ENCODE assay signal across 21 cellular contexts in the genomic region with DNA sequence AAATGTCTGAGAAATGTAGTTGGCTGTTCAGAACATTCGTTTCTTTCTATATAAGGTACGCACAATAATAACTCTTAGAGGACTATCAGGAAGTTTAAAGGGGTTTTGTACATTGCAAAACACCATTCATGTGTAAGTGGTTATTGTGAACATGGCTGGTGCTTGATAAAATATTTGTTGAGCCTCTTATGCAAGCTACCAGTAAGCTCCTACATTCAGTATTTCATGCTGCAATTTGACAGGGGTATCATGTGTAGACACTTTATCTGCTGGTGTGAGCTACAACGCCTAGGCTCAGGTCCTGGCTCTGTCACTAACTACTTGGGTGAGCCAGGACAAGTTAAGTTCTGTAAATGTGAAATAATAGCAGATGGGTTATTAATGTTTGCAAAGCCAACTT.
"Had no signal": no experiment of that assay in that cellular context is flagged by ENCODE, and none has a peak within 500 bp of the region (broad histone marks: within the 10 kb centered on the region; RNA-seq: fewer than 3 reads in every experiment).

No MANE protein-coding gene starts in this region.

- H3K9me3 ChIP-seq: esophagus muscularis mucosa, spleen, thyroid gland, uterus had no signal

- DNase-seq: activated CD4-positive, alpha-beta memory T cell treated with anti-CD3 and anti-CD28 coated beads, Interleukin-2, amount 10 ng/mL, durations not matched to agents 7 days and 5 days; activated CD4-positive, alpha-beta T cell treated with anti-CD3 and anti-CD28 coated beads for 48 hours; activated CD4-positive, CD25-positive, alpha-beta regulatory T cell; activated CD8-positive, alpha-beta memory T cell treated with anti-CD3 and anti-CD28 coated beads, Interleukin-2, amount 10 ng/mL, durations not matched to agents 7 days and 5 days; activated naive CD4-positive, alpha-beta T cell; activated naive CD8-positive, alpha-beta T cell treated with anti-CD3 and anti-CD28 coated beads for 36 hours; amygdala; effector CD8-positive, alpha-beta T cell; nephron progenitor cell; nucleus accumbens; posterior cingulate gyrus; retina; spleen; stimulated activated CD4-positive, alpha-beta T cell treated with anti-CD3 and anti-CD28 coated beads, Interleukin-4, amount 100 ng/mL, for 4 hours; stimulated activated naive CD4-positive, alpha-beta T cell; thyroid gland; uterus had no signal

- H3K4me3 ChIP-seq: cardiac muscle cell, esophagus muscularis mucosa, spleen, thyroid gland, uterus had no signal

- H3K27ac ChIP-seq: cardiac muscle cell, thyroid gland had no signal

- H3K4me3 Mint-ChIP-seq: activated CD4-positive, alpha-beta memory T cell treated with anti-CD3 and anti-CD28 coated beads, Interleukin-2, amount 10 ng/mL, durations not matched to agents 7 days and 5 days; activated CD8-positive, alpha-beta memory T cell treated with anti-CD3 and anti-CD28 coated beads, Interleukin-2, amount 10 ng/mL, durations not matched to agents 7 days and 5 days; activated naive CD8-positive, alpha-beta T cell treated with anti-CD3 and anti-CD28 coated beads for 36 hours; dendritic cell treated with granulocyte-macrophage colony-stimulating factor and Interleukin-4, amounts not matched to agents 40 ng/mL and 50 ng/mL, for 4 days; nephron progenitor cell had no signal

- H3K9me3 Mint-ChIP-seq: activated CD4-positive, alpha-beta memory T cell treated with anti-CD3 and anti-CD28 coated beads, Interleukin-2, amount 10 ng/mL, durations not matched to agents 7 days and 5 days; activated naive CD8-positive, alpha-beta T cell treated with anti-CD3 and anti-CD28 coated beads for 36 hours; activated T-helper 17 cell treated with anti-CD3 and anti-CD28 coated beads, Interleukin-2, amount 50 U/mL, for 72 hours; dendritic cell treated with granulocyte-macrophage colony-stimulating factor and Interleukin-4, amounts not matched to agents 40 ng/mL and 50 ng/mL, for 4 days; nephron progenitor cell had no signal

- H3K4me1 ChIP-seq: thyroid gland, uterus had no signal

- H3K36me3 Mint-ChIP-seq: activated naive CD8-positive, alpha-beta T cell treated with anti-CD3 and anti-CD28 coated beads for 36 hours had no signal

- ATAC-seq: activated CD8-positive, alpha-beta memory T cell treated with anti-CD3 and anti-CD28 coated beads, Interleukin-2, amount 10 ng/mL, durations not matched to agents 7 days and 5 days had no signal

- H3K36me3 ChIP-seq: cardiac muscle cell, esophagus muscularis mucosa, spleen, thyroid gland, uterus had no signal

- H3K27me3 Mint-ChIP-seq: activated CD4-positive, alpha-beta memory T cell treated with anti-CD3 and anti-CD28 coated beads, Interleukin-2, amount 10 ng/mL, durations not matched to agents 7 days and 5 days; activated CD8-positive, alpha-beta memory T cell treated with anti-CD3 and anti-CD28 coated beads, Interleukin-2, amount 10 ng/mL, durations not matched to agents 7 days and 5 days; activated naive CD8-positive, alpha-beta T cell treated with anti-CD3 and anti-CD28 coated beads for 36 hours; activated T-helper 17 cell treated with anti-CD3 and anti-CD28 coated beads, Interleukin-2, amount 50 U/mL, for 72 hours; dendritic cell treated with granulocyte-macrophage colony-stimulating factor and Interleukin-4, amounts not matched to agents 40 ng/mL and 50 ng/mL, for 4 days had no signal

- H3K27me3 ChIP-seq: cardiac muscle cell, esophagus muscularis mucosa, spleen, thyroid gland, uterus had no signal

- H3K27ac Mint-ChIP-seq: activated CD4-positive, alpha-beta memory T cell treated with anti-CD3 and anti-CD28 coated beads, Interleukin-2, amount 10 ng/mL, durations not matched to agents 7 days and 5 days; activated CD8-positive, alpha-beta memory T cell treated with anti-CD3 and anti-CD28 coated beads, Interleukin-2, amount 10 ng/mL, durations not matched to agents 7 days and 5 days; activated naive CD8-positive, alpha-beta T cell treated with anti-CD3 and anti-CD28 coated beads for 36 hours; dendritic cell treated with granulocyte-macrophage colony-stimulating factor and Interleukin-4, amounts not matched to agents 40 ng/mL and 50 ng/mL, for 4 days had no signal
